In genomic region chr15:28015855-28016254, GRCh38 we compare ENCODE assay signal across 24 cellular contexts.
"Had no signal": no experiment of that assay in that cellular context is flagged by ENCODE, and none has a peak within 500 bp of the region (broad histone marks: within the 10 kb centered on the region; RNA-seq: fewer than 3 reads in every experiment).

No MANE protein-coding gene starts in this region.

- H3K27ac Mint-ChIP-seq: natural killer cell; nephron; progenitor cell of endocrine pancreas; stimulated activated effector memory CD8-positive, alpha-beta T cell treated with anti-CD3 and anti-CD28 coated beads, Interleukin-12 subunit alpha, Interleukin-12 subunit beta, amount 100 ng/mL, for 72 hours; stimulated activated naive B cell treated with anti-CD40 and anti-IgM and Interleukin-4, amounts not matched to agents 10 μg/mL and 1 μg/mL and 100 μg/mL, for 72 hours; stimulated activated naive CD8-positive, alpha-beta T cell treated with anti-CD3 and anti-CD28 coated beads, Interleukin-15, Interleukin-2, amounts not matched to agents 100 ng/mL and 50 ng/mL, for 24 hours had no signal

- H3K27me3 Mint-ChIP-seq: progenitor cell of endocrine pancreas; stimulated activated naive CD8-positive, alpha-beta T cell treated with anti-CD3 and anti-CD28 coated beads, Interleukin-15, Interleukin-2, amounts not matched to agents 100 ng/mL and 50 ng/mL, for 24 hours had no signal

- ATAC-seq: natural killer cell; psoas muscle; right cardiac atrium; right lobe of liver; stimulated activated effector memory CD8-positive, alpha-beta T cell treated with anti-CD3 and anti-CD28 coated beads, Interleukin-12 subunit alpha, Interleukin-12 subunit beta, amount 100 ng/mL, for 72 hours; stimulated activated naive B cell treated with anti-CD40 and anti-IgM and Interleukin-4, amounts not matched to agents 10 μg/mL and 1 μg/mL and 100 μg/mL, for 72 hours had no signal

- DNase-seq: natural killer cell; occipital lobe; ovary; posterior cingulate gyrus; psoas muscle; right cardiac atrium; right lobe of liver; sigmoid colon; small intestine; stimulated activated CD4-positive, alpha-beta T cell treated with anti-CD3 and anti-CD28 coated beads, Interleukin-15, amount 100 ng/mL, for 24 hours; stimulated activated CD4-positive, alpha-beta T cell treated with anti-CD3 and anti-CD28 coated beads, Interleukin-2, amount 100 ng/mL, for 24 hours; stimulated activated CD4-positive, alpha-beta T cell treated with anti-CD3 and anti-CD28 coated beads, Interleukin-2, amount 100 ng/mL, for 48 hours; stimulated activated CD4-positive, alpha-beta T cell treated with anti-CD3 and anti-CD28 coated beads, Interleukin-4, amount 100 ng/mL, for 24 hours; stimulated activated naive B cell treated with anti-CD40 and anti-IgM and Interleukin-4, amounts not matched to agents 10 μg/mL and 1 μg/mL and 100 μg/mL, for 72 hours; stimulated activated naive CD4-positive, alpha-beta T cell treated with Interleukin-2 at 50 U/mL for 16 hours; stomach; thyroid gland; trophoblast cell; upper lobe of left lung had no signal

- H3K4me3 Mint-ChIP-seq: natural killer cell; nephron; neural crest cell; stimulated activated effector memory CD8-positive, alpha-beta T cell treated with anti-CD3 and anti-CD28 coated beads, Interleukin-12 subunit alpha, Interleukin-12 subunit beta, amount 100 ng/mL, for 72 hours; stimulated activated naive B cell treated with anti-CD40 and anti-IgM and Interleukin-4, amounts not matched to agents 10 μg/mL and 1 μg/mL and 100 μg/mL, for 72 hours; stimulated activated naive CD8-positive, alpha-beta T cell treated with anti-CD3 and anti-CD28 coated beads, Interleukin-15, Interleukin-2, amounts not matched to agents 100 ng/mL and 50 ng/mL, for 24 hours had no signal

- H3K36me3 Mint-ChIP-seq: natural killer cell; stimulated activated effector memory CD8-positive, alpha-beta T cell treated with anti-CD3 and anti-CD28 coated beads, Interleukin-12 subunit alpha, Interleukin-12 subunit beta, amount 100 ng/mL, for 72 hours; stimulated activated naive B cell treated with anti-CD40 and anti-IgM and Interleukin-4, amounts not matched to agents 10 μg/mL and 1 μg/mL and 100 μg/mL, for 72 hours had no signal

- H3K4me1 Mint-ChIP-seq: natural killer cell; stimulated activated effector memory CD8-positive, alpha-beta T cell treated with anti-CD3 and anti-CD28 coated beads, Interleukin-12 subunit alpha, Interleukin-12 subunit beta, amount 100 ng/mL, for 72 hours had no signal

- H3K9me3 Mint-ChIP-seq: natural killer cell; nephron; neural crest cell; stimulated activated effector memory CD8-positive, alpha-beta T cell treated with anti-CD3 and anti-CD28 coated beads, Interleukin-12 subunit alpha, Interleukin-12 subunit beta, amount 100 ng/mL, for 72 hours; stimulated activated naive B cell treated with anti-CD40 and anti-IgM and Interleukin-4, amounts not matched to agents 10 μg/mL and 1 μg/mL and 100 μg/mL, for 72 hours; stimulated activated naive CD8-positive, alpha-beta T cell treated with anti-CD3 and anti-CD28 coated beads, Interleukin-15, Interleukin-2, amounts not matched to agents 100 ng/mL and 50 ng/mL, for 24 hours had no signal
